30 cellular contexts compared by ENCODE assay signal in the genomic region with DNA sequence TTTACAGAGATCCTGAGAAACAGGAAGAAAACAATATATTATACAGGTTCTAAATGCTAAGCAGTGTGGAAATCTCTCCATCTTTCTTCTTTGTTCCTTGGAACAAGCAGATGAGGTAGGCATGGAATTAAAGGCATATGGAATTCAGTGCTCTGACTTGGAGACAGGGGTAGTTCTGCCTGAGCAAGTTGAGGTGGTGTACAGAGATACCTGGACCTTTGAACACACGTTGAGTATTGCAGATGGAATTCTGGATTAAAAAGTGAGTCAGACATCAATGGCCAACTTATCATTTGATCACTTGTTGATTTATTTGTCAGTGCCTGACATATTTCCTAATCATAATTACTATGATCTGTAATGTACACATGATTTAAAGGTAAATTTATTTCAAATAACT.
"Had no signal": no experiment of that assay in that cellular context is flagged by ENCODE, and none has a peak within 500 bp of the region (broad histone marks: within the 10 kb centered on the region; RNA-seq: fewer than 3 reads in every experiment).

No MANE protein-coding gene starts in this region.

- H3K36me3 ChIP-seq: ascending aorta, breast epithelium, MG63, Peyer's patch had no signal

- H3K4me1 ChIP-seq: ascending aorta, breast epithelium, Peyer's patch had no signal

- H3K27ac ChIP-seq: ascending aorta, breast epithelium, Peyer's patch had no signal

- H3K4me3 ChIP-seq: ascending aorta, breast epithelium, MG63, Peyer's patch had no signal

- ATAC-seq: activated CD8-positive, alpha-beta T cell treated with anti-CD3 and anti-CD28 coated beads for 36 hours; activated T-cell treated with anti-CD3 and anti-CD28 coated beads, Interleukin-2, amount 50 U/mL, for 72 hours; activated T-helper 17 cell treated with anti-CD3 and anti-CD28 coated beads, Interleukin-2, amount 50 U/mL, for 72 hours had no signal

- H3K27me3 ChIP-seq: ascending aorta, Peyer's patch had no signal

- DNase-seq: activated CD4-positive, alpha-beta T cell treated with anti-CD3 and anti-CD28 coated beads, Interleukin-2, amount 10 ng/mL, durations not matched to agents 24 days and 14 days; activated CD4-positive, alpha-beta T cell treated with anti-CD3 and anti-CD28 coated beads, Interleukin-2, amount 50 U/mL, for 4 hours; activated CD8-positive, alpha-beta T cell treated with anti-CD3 and anti-CD28 coated beads for 36 hours; activated effector memory CD4-positive, alpha-beta T cell treated with anti-CD3 and anti-CD28 coated beads, Interleukin-2, amount 50 U/mL, for 16 hours; activated naive CD4-positive, alpha-beta T cell; activated naive CD4-positive, alpha-beta T cell treated with anti-CD3 and anti-CD28 coated beads, Interleukin-2, amount 50 U/mL, for 16 hours; activated naive CD8-positive, alpha-beta T cell treated with anti-CD3 and anti-CD28 coated beads for 36 hours; activated T-cell treated with anti-CD3 and anti-CD28 coated beads, Interleukin-2, amount 50 U/mL, for 1 hour; activated T-cell treated with anti-CD3 and anti-CD28 coated beads, Interleukin-2, amount 50 U/mL, for 72 hours; amygdala; cerebellar nuclear complex; Karpas-422; KBM-7; MG63; NCI-H1048; NCI-H1105 treated with DMSO at 0.1 percent for 48 hours; NCI-H1436; NCI-H1694; NCI-H1930; NCI-H2081 treated with DMSO at 0.1 percent for 48 hours; NCI-H345; NCI-H524 treated with DMSO at 0.1 percent for 48 hours; Right ventricle myocardium superior; RPMI8226; SW 1271; T1000 had no signal

- H3K9me3 ChIP-seq: ascending aorta, breast epithelium, MG63, Peyer's patch had no signal
